In genomic region chr18:26465431-26465830, GRCh38 we compare ENCODE assay signal across 4 cellular contexts.
"Had no signal": no experiment of that assay in that cellular context is flagged by ENCODE, and none has a peak within 500 bp of the region (broad histone marks: within the 10 kb centered on the region; RNA-seq: fewer than 3 reads in every experiment).

No MANE protein-coding gene starts in this region.

- H3K4me3 Mint-ChIP-seq: GM23338, H9 had no signal

- DNase-seq: H9, HCEC 1CT, IMR-90 had no signal

- H3K9me3 Mint-ChIP-seq: GM23338, H9 had no signal

- H3K27ac Mint-ChIP-seq: GM23338, H9 had no signal
